Comparison of ENCODE assay signal across 8 cellular contexts in genomic region chr1:33633019-33633801, GRCh38.
DNase-seq lines count a peak whose midpoint lies in the region; ATAC-seq and TF ChIP-seq lines count a peak whose summit lies in the region.

No MANE protein-coding gene starts in this region.

- TF ChIP-seq POLR2A in gastrocnemius medialis (IDR thresholded peaks at IDR 0.05), result no peak

- no peaks in the 10 kb centered on the region for H3K9me3 ChIP-seq in CD4-positive, alpha-beta memory T cell (ENCODE audit: control insufficient read depth in 1 of 2, low read length in 2 of 2)
- no peaks in the 10 kb centered on the region for H3K9me3 ChIP-seq in gastrocnemius medialis

- H3K4me3 ChIP-seq in CD4-positive, alpha-beta memory T cell (ENCODE audit: low read length in 2 of 2), result no peak overlapping the region
- no peak overlapping the region for H3K4me3 ChIP-seq in astrocyte of the cerebellum (ENCODE audit: low read depth, low read length)
- H3K4me3 ChIP-seq in gastrocnemius medialis, result no peak overlapping the region

- peaks cover 0 to 2% (median 0%) of the 10 kb centered on the region in 8 donors for H3K9me3 Mint-ChIP-seq in CD4-positive, alpha-beta memory T cell

- peaks cover 19 to 29% of the 10 kb centered on the region in 2 donors for H3K27me3 Mint-ChIP-seq in CD4-positive, alpha-beta memory T cell

- H3K4me1 ChIP-seq in CD4-positive, alpha-beta memory T cell (ENCODE audit: insufficient read depth, low read length), result no peaks in the 10 kb centered on the region
- H3K4me1 ChIP-seq in gastrocnemius medialis, result no peaks in the 10 kb centered on the region

- H3K27ac Mint-ChIP-seq in CD4-positive, alpha-beta memory T cell, result no peak overlapping the region

- no peaks in the 10 kb centered on the region for H3K36me3 Mint-ChIP-seq in CD4-positive, alpha-beta memory T cell

- intact Hi-C loops in CD4-positive, alpha-beta memory T cell (cut with micrococcal nuclease), result loop anchor here (1.0 to 2.0 kb wide), 2 partner anchors 966 to 1109 kb away; no protein-coding TSS in a partner anchor
- intact Hi-C loops in gastrocnemius medialis (cut with DNase I; ENCODE audit: low total_unique reads), result loop anchor here (2.0 to 5.0 kb wide), 2 partner anchors 529 to 1110 kb away; no protein-coding TSS in a partner anchor

- H3K27me3 ChIP-seq in CD4-positive, alpha-beta memory T cell (ENCODE audit: insufficient read depth, low read length), result no peaks in the 10 kb centered on the region
- no peaks in the 10 kb centered on the region for H3K27me3 ChIP-seq in gastrocnemius medialis

- peak overlapping the region in 3 of 8 donors; percentile 9 to 41 (median 24) for H3K4me3 Mint-ChIP-seq in CD4-positive, alpha-beta memory T cell

- in situ Hi-C loops in astrocyte of the cerebellum (cut with HindIII; ENCODE audit: low sequenced_read_pairs) (loop anchor here (25.0 kb wide), 1 partner anchor 954 kb away; no protein-coding TSS in a partner anchor), gastrocnemius medialis (cut with MboI; ENCODE audit: low sequenced_read_pairs in 4 of 4) (loop anchor here (10.0 to 25.0 kb wide), 3 partner anchors 529 to 1112 kb away; partner anchors contain the start of gene CSMD2 (in 1 of the 4))

- TF ChIP-seq CTCF in astrocyte of the cerebellum (IDR thresholded peaks at IDR 0.05; ENCODE audit: low read depth, low read length, missing control alignments) (peak; percentile 100), gastrocnemius medialis (IDR thresholded peaks at IDR 0.05 in 4 of 5, conservative IDR thresholded peaks at IDR 0.05 in 1 of 5) (peak; percentile 62 to 96 (median 81))

- H3K27ac ChIP-seq in CD4-positive, alpha-beta memory T cell (ENCODE audit: low read depth, low read length), result no peak overlapping the region
- H3K27ac ChIP-seq in gastrocnemius medialis, result no peak overlapping the region

- peak; percentile 65 to 76 (median 71) for DNase-seq in CD4-positive, alpha-beta memory T cell
- DNase-seq in GOT3 (lab: John Stamatoyannopoulos, UW) (peak; percentile 30), NCI-H2029 (lab: John Stamatoyannopoulos, UW) (peak; percentile 86), T1000 (lab: John Stamatoyannopoulos, UW) (peak; percentile 80), astrocyte of the cerebellum (ENCODE audit: low read depth) (peak; percentile 74), hepatic stellate cell (ENCODE audit: low spot score) (peak; percentile 75), gastrocnemius medialis (peak; percentile 72 to 79)

- CTCF ChIA-PET in CD4-positive, alpha-beta memory T cell (lab: Charles Lee; ENCODE audit: partially characterized antibody), result interaction anchor here (0.9 to 4.4 kb wide), 23 partner anchors 9 to 1109 kb away, joined by 3 to 37 read pairs (median 6); no protein-coding TSS in a partner anchor

- POLR2A ChIA-PET in CD4-positive, alpha-beta memory T cell (lab: Charles Lee; ENCODE audit: partially characterized antibody), result no interaction called here

- no peaks in the 10 kb centered on the region for H3K36me3 ChIP-seq in CD4-positive, alpha-beta memory T cell (ENCODE audit: insufficient read depth, low read length)
- H3K36me3 ChIP-seq in gastrocnemius medialis, result no peaks in the 10 kb centered on the region

- H3K4me1 Mint-ChIP-seq in CD4-positive, alpha-beta memory T cell, result peaks cover 4 to 12% (median 5%) of the 10 kb centered on the region in 4 donors

- ATAC-seq in gastrocnemius medialis (peak; percentile 87 to 94), GM21367 (IDR thresholded peaks at IDR 0.05; ENCODE audit: unreplicated experiment) (no peak)

Comparison
In these comparisons a context has a peak if more than half of its experiments do, and no peak if none do; other contexts are left out.
1. DNase-seq: peak in every context shown above with its lines; median percentile 86 in NCI-H2029; 80 in T1000; 76 in gastrocnemius medialis; 75 in hepatic stellate cell; 74 in astrocyte of the cerebellum; 71 in CD4-positive, alpha-beta memory T cell; 30 in GOT3.